In genomic region chr17:51627776-51628175, GRCh38 we compare ENCODE assay signal across 9 cellular contexts.
"Had no signal": no experiment of that assay in that cellular context is flagged by ENCODE, and none has a peak within 500 bp of the region (broad histone marks: within the 10 kb centered on the region; RNA-seq: fewer than 3 reads in every experiment).

No MANE protein-coding gene starts in this region.

- DNase-seq: GM23248, GOT3, H7, HFFc6, IMR-90, KG1 had no signal

- H3K27ac Mint-ChIP-seq: HFFc6 had no signal

- H3K27ac ChIP-seq: GM23248 had no signal

- H3K36me3 ChIP-seq: HAP-1 had no signal

- H3K4me1 ChIP-seq: HAP-1 had no signal

- H3K4me3 ChIP-seq: GM23248, HAP-1, K562 had no signal

- H3K9me3 ChIP-seq: HAP-1 had no signal

- H3K4me3 Mint-ChIP-seq: HFFc6 had no signal

- ATAC-seq: HCT116, K562 had no signal
